Comparison of ENCODE assay signal across 2 cellular contexts in genomic region chr1:173270243-173270642, GRCh38.
TF ChIP-seq lines count a peak whose summit lies in the region.

No MANE protein-coding gene starts in this region.

TF ChIP-seq in A549, 52 proteins besides CTCF, POLR2A, EP300 and RAD21:
- TF ChIP-seq MAFK (IDR thresholded peaks at IDR 0.05; ENCODE audit: partially characterized antibody) (peak; percentile 39), CHD2 (IDR thresholded peaks at IDR 0.05; ENCODE audit: low read length, partially characterized antibody) (no peak), KDM1A (IDR thresholded peaks at IDR 0.05; ENCODE audit: low read depth) (no peak)

TF ChIP-seq in IMR-90, 13 proteins besides CTCF, POLR2A, EP300 and RAD21:
- TF ChIP-seq RFX5 (IDR thresholded peaks at IDR 0.05; ENCODE audit: low read depth, low read length): no peak
- TF ChIP-seq MAFK (IDR thresholded peaks at IDR 0.05; ENCODE audit: low read depth, low read length): peak; percentile 24; the same call in 1 of the 2 replicates
